In the genomic region with DNA sequence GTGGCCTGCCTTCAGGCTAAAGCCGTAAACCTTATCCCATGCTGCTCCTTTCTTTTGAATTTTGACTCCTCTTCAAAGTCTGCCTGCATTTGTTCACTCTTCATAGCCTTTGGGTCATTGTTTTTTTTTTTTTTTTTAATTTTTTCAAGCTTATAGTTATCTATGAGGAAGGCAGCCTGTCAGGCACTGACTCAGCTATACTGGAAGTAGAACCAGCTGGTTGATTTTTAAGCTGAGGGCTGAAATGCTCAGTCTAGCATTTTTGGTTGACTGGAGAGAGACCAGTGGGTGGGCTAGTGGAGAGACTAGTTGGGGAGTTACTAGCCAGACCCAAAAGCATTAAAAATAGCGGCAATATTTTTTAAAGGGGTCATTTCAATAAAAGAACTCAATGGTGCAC, we compare ENCODE assay signal across 29 cellular contexts. TPM values are rescaled to one million over a fixed set of nuclear protein-coding genes. Genes with fewer than 3 reads are reported as not detected.
A peak's percentile ranks its signal among the peaks of the same experiment; 100 is the strongest.
DNase-seq lines count a peak whose midpoint lies in the region; ATAC-seq and TF ChIP-seq lines count a peak whose summit lies in the region.
"Had no signal": no experiment of that assay in that cellular context is flagged by ENCODE, and none has a peak within 500 bp of the region (broad histone marks: within the 10 kb centered on the region; RNA-seq: fewer than 3 reads in every experiment).

No MANE protein-coding gene starts in this region.

- H3K9ac ChIP-seq in MM.1S (ENCODE audit: low read length) = no peak overlapping the region

- no peaks in the 10 kb centered on the region for H3K79me2 ChIP-seq in MM.1S (ENCODE audit: low read length)

- 97 to 99% methylated on average over 2 of the region's 2 CpGs for WGBS in thyroid gland, 2 donors

- H3K9me3 Mint-ChIP-seq in stimulated activated effector memory CD8-positive, alpha-beta T cell treated with anti-CD3 and anti-CD28 coated beads, Interleukin-12 subunit alpha, Interleukin-12 subunit beta, amount 100 ng/mL, for 72 hours = no peaks in the 10 kb centered on the region
- H3K9me3 Mint-ChIP-seq: activated T-cell treated with anti-CD3 and anti-CD28 coated beads, Interleukin-2, amount 50 U/mL, for 4 hours; central memory CD8-positive, alpha-beta T cell; dendritic cell treated with granulocyte-macrophage colony-stimulating factor and Interleukin-4, amounts not matched to agents 40 ng/mL and 50 ng/mL, for 4 days; endodermal cell; immature natural killer cell; memory B cell had no signal

- H3K4me3 Mint-ChIP-seq in stimulated activated effector memory CD8-positive, alpha-beta T cell treated with anti-CD3 and anti-CD28 coated beads, Interleukin-12 subunit alpha, Interleukin-12 subunit beta, amount 100 ng/mL, for 72 hours = no peak overlapping the region
- H3K4me3 Mint-ChIP-seq: activated T-cell treated with anti-CD3 and anti-CD28 coated beads, Interleukin-2, amount 50 U/mL, for 4 hours; central memory CD8-positive, alpha-beta T cell; dendritic cell treated with granulocyte-macrophage colony-stimulating factor and Interleukin-4, amounts not matched to agents 40 ng/mL and 50 ng/mL, for 4 days; endodermal cell; immature natural killer cell; memory B cell; stimulated activated naive B cell treated with anti-CD40 and anti-IgM and Interleukin-4, amounts not matched to agents 10 μg/mL and 1 μg/mL and 100 μg/mL, for 72 hours; T-helper 17 cell had no signal

- intact Hi-C loops in thyroid gland (cut with DNase I) = no loop called here

- no peak overlapping the region for H2AFZ ChIP-seq in MM.1S (ENCODE audit: low read length)

- H3K36me3 Mint-ChIP-seq in stimulated activated effector memory CD8-positive, alpha-beta T cell treated with anti-CD3 and anti-CD28 coated beads, Interleukin-12 subunit alpha, Interleukin-12 subunit beta, amount 100 ng/mL, for 72 hours = no peaks in the 10 kb centered on the region

- no peaks in the 10 kb centered on the region for H3K9me3 ChIP-seq in MM.1S (replicated peaks; ENCODE audit: insufficient read depth, low read length)
- H3K9me3 ChIP-seq in thyroid gland = no peaks in the 10 kb centered on the region
- H3K9me3 ChIP-seq: gastrocnemius medialis, sigmoid colon had no signal

- no peaks in the 10 kb centered on the region for H3K9me2 ChIP-seq in MM.1S (replicated peaks; ENCODE audit: insufficient read depth, low read length)

- no peaks in the 10 kb centered on the region for H3K27me3 ChIP-seq in MM.1S (replicated peaks; ENCODE audit: insufficient read depth, low read length)
- no peaks in the 10 kb centered on the region for H3K27me3 ChIP-seq in thyroid gland
- H3K27me3 ChIP-seq: gastrocnemius medialis, sigmoid colon had no signal

- peak; percentile 49 for ATAC-seq in GM21381 (IDR thresholded peaks at IDR 0.05; ENCODE audit: unreplicated experiment)
- no peak for ATAC-seq in stimulated activated effector memory CD8-positive, alpha-beta T cell treated with anti-CD3 and anti-CD28 coated beads, Interleukin-12 subunit alpha, Interleukin-12 subunit beta, amount 100 ng/mL, for 72 hours
- ATAC-seq: activated T-cell treated with anti-CD3 and anti-CD28 coated beads, Interleukin-2, amount 50 U/mL, for 4 hours; esophagus mucosa; gastrocnemius medialis; T-helper 17 cell had no signal

- no peak for TF ChIP-seq POLR2A in thyroid gland (IDR thresholded peaks at IDR 0.05)

- H3K4me1 Mint-ChIP-seq in stimulated activated effector memory CD8-positive, alpha-beta T cell treated with anti-CD3 and anti-CD28 coated beads, Interleukin-12 subunit alpha, Interleukin-12 subunit beta, amount 100 ng/mL, for 72 hours = no peaks in the 10 kb centered on the region
- H3K4me1 Mint-ChIP-seq: central memory CD8-positive, alpha-beta T cell; endodermal cell; immature natural killer cell had no signal

- H3K36me3 ChIP-seq in MM.1S (replicated peaks; ENCODE audit: insufficient read depth, low read length) (no peaks in the 10 kb centered on the region), thyroid gland (no peaks in the 10 kb centered on the region)
- H3K36me3 ChIP-seq: gastrocnemius medialis, sigmoid colon had no signal

- H3K27ac ChIP-seq in MM.1S (ENCODE audit: low read length) (no peak overlapping the region; the same call in 1 of the 2 replicates), thyroid gland (no peak overlapping the region)
- H3K27ac ChIP-seq: gastrocnemius medialis, RWPE1, sigmoid colon had no signal

- no peaks in the 10 kb centered on the region for H4K20me1 ChIP-seq in MM.1S (ENCODE audit: insufficient read depth, low read length)

- H3K4me2 ChIP-seq in MM.1S (ENCODE audit: low read depth, low read length) = peak overlapping the region; percentile 49

- H3K4me1 ChIP-seq in MM.1S (ENCODE audit: low read length) (peaks cover 23% of the 10 kb centered on the region), thyroid gland (no peaks in the 10 kb centered on the region)
- H3K4me1 ChIP-seq: gastrocnemius medialis had no signal

- no peak overlapping the region for H3K27ac Mint-ChIP-seq in stimulated activated effector memory CD8-positive, alpha-beta T cell treated with anti-CD3 and anti-CD28 coated beads, Interleukin-12 subunit alpha, Interleukin-12 subunit beta, amount 100 ng/mL, for 72 hours
- H3K27ac Mint-ChIP-seq: dendritic cell treated with granulocyte-macrophage colony-stimulating factor and Interleukin-4, amounts not matched to agents 40 ng/mL and 50 ng/mL, for 4 days; endodermal cell; immature natural killer cell; memory B cell; progenitor cell of endocrine pancreas; stimulated activated naive B cell treated with anti-CD40 and anti-IgM and Interleukin-4, amounts not matched to agents 10 μg/mL and 1 μg/mL and 100 μg/mL, for 72 hours; T-helper 17 cell had no signal

- peaks cover 10% of the 10 kb centered on the region; the same call in 1 of the 2 replicates for H3F3A ChIP-seq in MM.1S (ENCODE audit: insufficient read depth, low read length)

- TF ChIP-seq CTCF in GM12865 (IDR thresholded peaks at IDR 0.05; ENCODE audit: insufficient read depth, low read depth, low read length, missing control alignments) (no peak), MM.1S (IDR thresholded peaks at IDR 0.05; ENCODE audit: low read length) (no peak), fibroblast of villous mesenchyme (IDR thresholded peaks at IDR 0.05; ENCODE audit: insufficient read depth, low read depth, low read length) (no peak), thyroid gland (IDR thresholded peaks at IDR 0.05) (no peak)

- peak; percentile 20 for DNase-seq in GM12865 (ENCODE audit: low read depth)
- no peak for DNase-seq in MM.1S
- DNase-seq in fibroblast of villous mesenchyme (ENCODE audit: low read depth) = peak; percentile 7
- no peak for DNase-seq in activated naive CD4-positive, alpha-beta T cell (lab: John Stamatoyannopoulos, UW)
- DNase-seq in NCI-H1105 (lab: John Stamatoyannopoulos, UW) = no peak
- no peak for DNase-seq in thyroid gland
- no peak for DNase-seq in stimulated activated effector memory CD8-positive, alpha-beta T cell treated with anti-CD3 and anti-CD28 coated beads, Interleukin-12 subunit alpha, Interleukin-12 subunit beta, amount 100 ng/mL, for 72 hours (ENCODE audit: low spot score in 2 of 2)
- DNase-seq: activated CD4-positive, alpha-beta T cell treated with anti-CD3 and anti-CD28 coated beads for 4 hours; activated T-cell treated with anti-CD3 and anti-CD28 coated beads, Interleukin-2, amount 50 U/mL, for 4 hours; C1 segment of cervical spinal cord; DMS79; endodermal cell; gastrocnemius medialis; GF-D8; hippocampal formation; immature natural killer cell; NCI-H2081; NCI-H226; sigmoid colon; stimulated activated CD4-positive, alpha-beta T cell treated with anti-CD3 and anti-CD28 coated beads, Interleukin-4, amount 100 ng/mL, for 4 hours; stimulated activated naive B cell treated with anti-CD40 and anti-IgM and Interleukin-4, amounts not matched to agents 10 μg/mL and 1 μg/mL and 100 μg/mL, for 72 hours; T-helper 17 cell had no signal

- no peak overlapping the region for H3K4me3 ChIP-seq in GM12865 (ENCODE audit: low read depth, low read length)
- no peak overlapping the region for H3K4me3 ChIP-seq in MM.1S (ENCODE audit: low read length)
- H3K4me3 ChIP-seq in fibroblast of villous mesenchyme (ENCODE audit: low read depth, low read length) = no peak overlapping the region
- H3K4me3 ChIP-seq in thyroid gland (replicated peaks in 1 of 3) = no peak overlapping the region
- H3K4me3 ChIP-seq: gastrocnemius medialis, sigmoid colon had no signal

RNA-seq across cellular contexts. Expression of a gene that starts 44.1 kb away (rescaled TPM):
- total RNA-seq in fibroblast of villous mesenchyme (under 0.01 TPM in 1 of 2 replicates, not detected in the other), thyroid gland (under 1 TPM in 1 of 4 donors, not detected in 3; 0.29 TPM)
- total RNA-seq: endodermal cell had no signal

Comparison
In these comparisons a context has a peak if more than half of its experiments do, and no peak if none do; other contexts are left out.
1. DNase-seq: peak in GM12865 (single experiment) and fibroblast of villous mesenchyme (single experiment); none in MM.1S (single experiment), activated naive CD4-positive, alpha-beta T cell (0 of 4), NCI-H1105 (single experiment), thyroid gland (0 of 2) and stimulated activated effector memory CD8-positive, alpha-beta T cell treated with anti-CD3 and anti-CD28 coated beads, Interleukin-12 subunit alpha, Interleukin-12 subunit beta, amount 100 ng/mL, for 72 hours (0 of 2).